In genomic region chr9:79565245-79565644, GRCh38 we compare ENCODE assay signal across 8 cellular contexts. TPM values are rescaled to one million over a fixed set of nuclear protein-coding genes. Genes with fewer than 3 reads are reported as not detected.
DNase-seq lines count a peak whose midpoint lies in the region; ATAC-seq and TF ChIP-seq lines count a peak whose summit lies in the region.

No MANE protein-coding gene starts in this region.

- H3K27me3 Mint-ChIP-seq in activated naive CD4-positive, alpha-beta T cell treated with anti-CD3 and anti-CD28 coated beads for 36 hours (ENCODE audit: low read depth): peaks cover 11% of the 10 kb centered on the region
- peaks cover 19 to 20% of the 10 kb centered on the region in 2 donors for H3K27me3 Mint-ChIP-seq in stimulated activated naive B cell treated with anti-CD40 and anti-IgM and Interleukin-4, amounts not matched to agents 10 μg/mL and 1 μg/mL and 100 μg/mL, for 72 hours
- H3K27me3 Mint-ChIP-seq in nephron progenitor cell (ENCODE audit: low read depth, poor library complexity): peaks cover 7% of the 10 kb centered on the region

- no peak overlapping the region for H3K4me3 Mint-ChIP-seq in activated naive CD4-positive, alpha-beta T cell treated with anti-CD3 and anti-CD28 coated beads for 36 hours
- H3K4me3 Mint-ChIP-seq in stimulated activated naive B cell treated with anti-CD40 and anti-IgM and Interleukin-4, amounts not matched to agents 10 μg/mL and 1 μg/mL and 100 μg/mL, for 72 hours: no peak overlapping the region
- H3K4me3 Mint-ChIP-seq in nephron progenitor cell: no peak overlapping the region

- no peak overlapping the region for H3K9ac ChIP-seq in SK-N-SH

- no peak overlapping the region for H3K4me2 ChIP-seq in SK-N-SH

- ATAC-seq in HG02884 (IDR thresholded peaks at IDR 0.05; ENCODE audit: unreplicated experiment): peak; percentile 85
- ATAC-seq in stimulated activated naive B cell treated with anti-CD40 and anti-IgM and Interleukin-4, amounts not matched to agents 10 μg/mL and 1 μg/mL and 100 μg/mL, for 72 hours (replicated peaks): peak; percentile 63 to 78

- H3K9me3 ChIP-seq in SK-N-SH: no peaks in the 10 kb centered on the region

- no peaks in the 10 kb centered on the region for H3K9me2 ChIP-seq in SK-N-SH

- 92% methylated on average over 2 of the region's 2 CpGs for WGBS in SK-N-SH (ENCODE audit: low lambda C conversion rate)

- no peak for TF ChIP-seq RAD21 in SK-N-SH (IDR thresholded peaks at IDR 0.05; ENCODE audit: low read length)

- no peak overlapping the region for H3K27ac Mint-ChIP-seq in activated naive CD4-positive, alpha-beta T cell treated with anti-CD3 and anti-CD28 coated beads for 36 hours
- no peak overlapping the region for H3K27ac Mint-ChIP-seq in stimulated activated naive B cell treated with anti-CD40 and anti-IgM and Interleukin-4, amounts not matched to agents 10 μg/mL and 1 μg/mL and 100 μg/mL, for 72 hours
- no peak overlapping the region for H3K27ac Mint-ChIP-seq in nephron progenitor cell

- H3K4me1 ChIP-seq in SK-N-SH (ENCODE audit: control insufficient read depth in 1 of 2, insufficient read depth in 2 of 2, low read depth in 1 of 2, low read length in 1 of 2): peaks cover 0 to 2% of the 10 kb centered on the region in 2 experiments; a peak in 2 of 4 replicates

- no peak for TF ChIP-seq EP300 in SK-N-SH (IDR thresholded peaks at IDR 0.05; ENCODE audit: borderline replicate concordance in 1 of 2, low read depth in 1 of 2, low read length in 1 of 2)

- intact Hi-C loops in activated naive CD4-positive, alpha-beta T cell treated with anti-CD3 and anti-CD28 coated beads for 36 hours (cut with micrococcal nuclease): loop anchor here (10.0 kb wide), 1 partner anchor 430 kb away; no protein-coding TSS in a partner anchor

- POLR2A ChIA-PET in SK-N-SH (lab: Yijun Ruan, JAX): no interaction called here

- peak; percentile 61 for DNase-seq in activated naive CD4-positive, alpha-beta T cell treated with anti-CD3 and anti-CD28 coated beads for 36 hours
- DNase-seq in activated naive CD4-positive, alpha-beta T cell treated with anti-CD3 and anti-CD28 coated beads, Interleukin-2, amount 50 U/mL, for 16 hours: no peak
- peak; percentile 48 for DNase-seq in NCI-H2196 treated with DMSO at 0.1 percent for 48 hours (lab: John Stamatoyannopoulos, UW; ENCODE audit: unreplicated experiment)
- DNase-seq in stimulated activated naive B cell treated with anti-CD40 and anti-IgM and Interleukin-4, amounts not matched to agents 10 μg/mL and 1 μg/mL and 100 μg/mL, for 72 hours: no peak
- no peak for DNase-seq in cerebellum (ENCODE audit: low spot score)
- no peak for DNase-seq in nephron progenitor cell
- DNase-seq in SK-N-SH: no peak

- H3K27ac ChIP-seq in SK-N-SH (ENCODE audit: low read depth in 2 of 2, low read length in 1 of 2): no peak overlapping the region

- H3F3A ChIP-seq in SK-N-SH (replicated peaks; ENCODE audit: insufficient read depth): no peaks in the 10 kb centered on the region

- H3K36me3 Mint-ChIP-seq in activated naive CD4-positive, alpha-beta T cell treated with anti-CD3 and anti-CD28 coated beads for 36 hours (ENCODE audit: low read depth): no peaks in the 10 kb centered on the region
- no peaks in the 10 kb centered on the region for H3K36me3 Mint-ChIP-seq in stimulated activated naive B cell treated with anti-CD40 and anti-IgM and Interleukin-4, amounts not matched to agents 10 μg/mL and 1 μg/mL and 100 μg/mL, for 72 hours
- H3K36me3 Mint-ChIP-seq in nephron progenitor cell (ENCODE audit: low read depth): peaks cover 5% of the 10 kb centered on the region

- peaks cover 14% of the 10 kb centered on the region for H3K4me1 Mint-ChIP-seq in activated naive CD4-positive, alpha-beta T cell treated with anti-CD3 and anti-CD28 coated beads for 36 hours (ENCODE audit: low read depth)
- peaks cover 5% of the 10 kb centered on the region in 2 donors for H3K4me1 Mint-ChIP-seq in stimulated activated naive B cell treated with anti-CD40 and anti-IgM and Interleukin-4, amounts not matched to agents 10 μg/mL and 1 μg/mL and 100 μg/mL, for 72 hours
- H3K4me1 Mint-ChIP-seq in nephron progenitor cell: peaks cover 34% of the 10 kb centered on the region

- H3K27me3 ChIP-seq in SK-N-SH (ENCODE audit: insufficient read depth): no peaks in the 10 kb centered on the region

- no peaks in the 10 kb centered on the region for H4K20me1 ChIP-seq in SK-N-SH (ENCODE audit: insufficient read depth)

- no peak overlapping the region for H2AFZ ChIP-seq in SK-N-SH (ENCODE audit: low read depth)

- no peak overlapping the region for H3K4me3 ChIP-seq in SK-N-SH (ENCODE audit: low read depth in 2 of 2, low read length in 1 of 2)

- no peaks in the 10 kb centered on the region for H3K79me2 ChIP-seq in SK-N-SH (ENCODE audit: insufficient read depth)

- CTCF ChIA-PET in activated naive CD4-positive, alpha-beta T cell treated with anti-CD3 and anti-CD28 coated beads for 36 hours (lab: Charles Lee): interaction anchor here (0.5 to 0.7 kb wide), 3 partner anchors 14 to 1126 kb away, joined by 3 to 5 read pairs (median 3); no protein-coding TSS in a partner anchor
- CTCF ChIA-PET in SK-N-SH (lab: Yijun Ruan, JAX): interaction anchor here (1.0 to 2.4 kb wide), 3 partner anchors 14 to 175 kb away, joined by 3 to 6 read pairs (median 3); no protein-coding TSS in a partner anchor

- no peaks in the 10 kb centered on the region for H3K9me3 Mint-ChIP-seq in activated naive CD4-positive, alpha-beta T cell treated with anti-CD3 and anti-CD28 coated beads for 36 hours
- H3K9me3 Mint-ChIP-seq in stimulated activated naive B cell treated with anti-CD40 and anti-IgM and Interleukin-4, amounts not matched to agents 10 μg/mL and 1 μg/mL and 100 μg/mL, for 72 hours: no peaks in the 10 kb centered on the region
- H3K9me3 Mint-ChIP-seq in nephron progenitor cell: peaks cover 23% of the 10 kb centered on the region

- no peak for TF ChIP-seq CTCF in nephron progenitor cell (IDR thresholded peaks at IDR 0.05)
- TF ChIP-seq CTCF in SK-N-SH (IDR thresholded peaks at IDR 0.05): no peak

- no peaks in the 10 kb centered on the region for H3K36me3 ChIP-seq in SK-N-SH (replicated peaks in 1 of 2; ENCODE audit: control insufficient read depth in 1 of 2, insufficient read depth in 2 of 2, low read length in 1 of 2)

TF ChIP-seq in SK-N-SH, 30 proteins besides CTCF, POLR2A, EP300 and RAD21 (continues in another document):
- no peak for TF ChIP-seq EZH2phosphoT487 (IDR thresholded peaks at IDR 0.05; ENCODE audit: borderline replicate concordance, low read depth)
- no peak for TF ChIP-seq ELF1 (IDR thresholded peaks at IDR 0.05)
- no peak for TF ChIP-seq TCF12 (IDR thresholded peaks at IDR 0.05)
- TF ChIP-seq GATA2 (CRISPR knock-in tag; IDR thresholded peaks at IDR 0.05): no peak
- no peak for TF ChIP-seq RCOR1 (IDR thresholded peaks at IDR 0.05; ENCODE audit: low read length)
- TF ChIP-seq, protein P1, sequence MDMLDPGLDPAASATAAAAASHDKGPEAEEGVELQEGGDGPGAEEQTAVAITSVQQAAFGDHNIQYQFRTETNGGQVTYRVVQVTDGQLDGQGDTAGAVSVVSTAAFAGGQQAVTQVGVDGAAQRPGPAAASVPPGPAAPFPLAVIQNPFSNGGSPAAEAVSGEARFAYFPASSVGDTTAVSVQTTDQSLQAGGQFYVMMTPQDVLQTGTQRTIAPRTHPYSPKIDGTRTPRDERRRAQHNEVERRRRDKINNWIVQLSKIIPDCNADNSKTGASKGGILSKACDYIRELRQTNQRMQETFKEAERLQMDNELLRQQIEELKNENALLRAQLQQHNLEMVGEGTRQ (IDR thresholded peaks at IDR 0.05; ENCODE audit: borderline replicate concordance, low read depth, low read length): no peak
- no peak for TF ChIP-seq ZBTB33 (IDR thresholded peaks at IDR 0.05; ENCODE audit: borderline replicate concordance, low read depth)
- TF ChIP-seq USF1 (IDR thresholded peaks at IDR 0.05; ENCODE audit: borderline replicate concordance, low read depth): no peak
- TF ChIP-seq MAX (IDR thresholded peaks at IDR 0.05; ENCODE audit: low read depth): no peak
- TF ChIP-seq CHD2 (IDR thresholded peaks at IDR 0.05; ENCODE audit: low read length, partially characterized antibody): no peak
- TF ChIP-seq YY1 (IDR thresholded peaks at IDR 0.05; ENCODE audit: low read depth): no peak

RNA-seq across cellular contexts. Expression of gene TLE4, which starts 6.5 kb away (rescaled TPM):
- total RNA-seq in activated naive CD4-positive, alpha-beta T cell treated with anti-CD3 and anti-CD28 coated beads for 36 hours: 10 to 100 TPM; 11.2 to 13.1 TPM
- 27.3 TPM for total RNA-seq in cerebellum
- 40.4 and 49.5 TPM in 2 replicates for polyA plus RNA-seq in SK-N-SH (2012; rRNA removed)
- 45.0 and 48.3 TPM in 2 replicates for polyA plus RNA-seq in SK-N-SH (2012; cell fraction: cytosol; rRNA removed)
- polyA plus RNA-seq in SK-N-SH (2012; cell fraction: nucleus; rRNA removed): 86.9 and 87.3 TPM in 2 replicates

Comparison
In these comparisons a context has a peak if more than half of its experiments do, and no peak if none do; other contexts are left out.
1. DNase-seq: peak in activated naive CD4-positive, alpha-beta T cell treated with anti-CD3 and anti-CD28 coated beads for 36 hours (single experiment) and NCI-H2196 treated with DMSO at 0.1 percent for 48 hours (single experiment); none in activated naive CD4-positive, alpha-beta T cell treated with anti-CD3 and anti-CD28 coated beads, Interleukin-2, amount 50 U/mL, for 16 hours (single experiment), stimulated activated naive B cell treated with anti-CD40 and anti-IgM and Interleukin-4, amounts not matched to agents 10 μg/mL and 1 μg/mL and 100 μg/mL, for 72 hours (single experiment), cerebellum (single experiment), nephron progenitor cell (single experiment) and SK-N-SH (single experiment).